Comparison of ENCODE assay signal across 8 cellular contexts in genomic region chr21:17611414-17612022, GRCh38. TPM values are rescaled to one million over a fixed set of nuclear protein-coding genes. Genes with fewer than 3 reads are reported as not detected.
DNase-seq lines count a peak whose midpoint lies in the region; ATAC-seq and TF ChIP-seq lines count a peak whose summit lies in the region.

No MANE protein-coding gene starts in this region.

- H3K9me3 Mint-ChIP-seq in activated naive CD4-positive, alpha-beta T cell treated with anti-CD3 and anti-CD28 coated beads, Interleukin-2, amount 10 ng/mL, durations not matched to agents 7 days and 5 days = no peaks in the 10 kb centered on the region

- peak overlapping the region; percentile 95 for H3K4me3 Mint-ChIP-seq in activated naive CD4-positive, alpha-beta T cell treated with anti-CD3 and anti-CD28 coated beads, Interleukin-2, amount 10 ng/mL, durations not matched to agents 7 days and 5 days

- H3K36me3 Mint-ChIP-seq in activated naive CD4-positive, alpha-beta T cell treated with anti-CD3 and anti-CD28 coated beads, Interleukin-2, amount 10 ng/mL, durations not matched to agents 7 days and 5 days = peaks cover 37% of the 10 kb centered on the region

- in situ Hi-C loops in SK-MEL-5 (cut with HindIII; ENCODE audit: low pct_unique_long_range_greater_than_20kb, low sequenced_read_pairs) = no loop called here

- ATAC-seq in GM21723 (IDR thresholded peaks at IDR 0.05; ENCODE audit: unreplicated experiment) = peak; percentile 70
- ATAC-seq in omental fat pad (ENCODE audit: low FRiP score) = peak; percentile 77

- peak overlapping the region; percentile 54 for H3K27ac ChIP-seq in temporal lobe (ENCODE audit: low read depth, low read length)

- CTCF ChIA-PET in activated naive CD4-positive, alpha-beta T cell treated with anti-CD3 and anti-CD28 coated beads, Interleukin-2, amount 10 ng/mL, durations not matched to agents 7 days and 5 days (lab: Charles Lee) = interaction anchor here (1.0 kb wide), 1 partner anchor 100 kb away, joined by 5 read pairs; no protein-coding TSS in a partner anchor

- H3K27me3 Mint-ChIP-seq in activated naive CD4-positive, alpha-beta T cell treated with anti-CD3 and anti-CD28 coated beads, Interleukin-2, amount 10 ng/mL, durations not matched to agents 7 days and 5 days = no peaks in the 10 kb centered on the region

- no peak for TF ChIP-seq CTCF in omental fat pad (IDR thresholded peaks at IDR 0.05)

- peaks cover 53% of the 10 kb centered on the region for H3K4me1 Mint-ChIP-seq in activated naive CD4-positive, alpha-beta T cell treated with anti-CD3 and anti-CD28 coated beads, Interleukin-2, amount 10 ng/mL, durations not matched to agents 7 days and 5 days

- peak overlapping the region; percentile 89 for H3K4me3 ChIP-seq in Jurkat, Clone E6-1 (ENCODE audit: low read length)

- DNase-seq in EH (ENCODE audit: low read depth) (peak; percentile 89), SK-MEL-5 (ENCODE audit: low read depth, low spot score) (peak; percentile 80), glomerular visceral epithelial cell (ENCODE audit: extremely low spot score) (peak; percentile 85), omental fat pad (ENCODE audit: low spot score) (peak; percentile 75)
- DNase-seq in Jurkat, Clone E6-1 (ENCODE audit: low read depth, low spot score) = peak; percentile 80
- peak; percentile 86 for DNase-seq in activated naive CD4-positive, alpha-beta T cell treated with anti-CD3 and anti-CD28 coated beads, Interleukin-2, amount 10 ng/mL, durations not matched to agents 7 days and 5 days

- peak overlapping the region; percentile 97 for H3K27ac Mint-ChIP-seq in activated naive CD4-positive, alpha-beta T cell treated with anti-CD3 and anti-CD28 coated beads, Interleukin-2, amount 10 ng/mL, durations not matched to agents 7 days and 5 days

RNA-seq across cellular contexts. Expression of gene BTG3, which starts 1.2 kb away (rescaled TPM):
- polyA plus RNA-seq in Jurkat, Clone E6-1 (2012; ENCODE audit: insufficient read depth, insufficient read length) = 39.5 TPM
- 45.5 and 48.2 TPM in 2 replicates for total RNA-seq in SK-MEL-5 (2014; rRNA removed; shearing (Covaris generic))
- 76.1 and 86.0 TPM in 2 replicates for polyA plus RNA-seq in SK-MEL-5 (2015; cell fraction: cytosol; rRNA removed)
- polyA plus RNA-seq in SK-MEL-5 (2015; cell fraction: nucleus; rRNA removed) = 75.8 and 126 TPM in 2 replicates
- total RNA-seq in omental fat pad (10 to 100 TPM; 39.4 to 60.9 (median 43.6) TPM), temporal lobe (24.3 TPM)

Comparison
In these comparisons a context has a peak if more than half of its experiments do, and no peak if none do; other contexts are left out.
1. Peak in every context shown above with its lines: DNase-seq, ATAC-seq, H3K4me3 ChIP-seq and H3K27ac ChIP-seq.